In the genomic region with DNA sequence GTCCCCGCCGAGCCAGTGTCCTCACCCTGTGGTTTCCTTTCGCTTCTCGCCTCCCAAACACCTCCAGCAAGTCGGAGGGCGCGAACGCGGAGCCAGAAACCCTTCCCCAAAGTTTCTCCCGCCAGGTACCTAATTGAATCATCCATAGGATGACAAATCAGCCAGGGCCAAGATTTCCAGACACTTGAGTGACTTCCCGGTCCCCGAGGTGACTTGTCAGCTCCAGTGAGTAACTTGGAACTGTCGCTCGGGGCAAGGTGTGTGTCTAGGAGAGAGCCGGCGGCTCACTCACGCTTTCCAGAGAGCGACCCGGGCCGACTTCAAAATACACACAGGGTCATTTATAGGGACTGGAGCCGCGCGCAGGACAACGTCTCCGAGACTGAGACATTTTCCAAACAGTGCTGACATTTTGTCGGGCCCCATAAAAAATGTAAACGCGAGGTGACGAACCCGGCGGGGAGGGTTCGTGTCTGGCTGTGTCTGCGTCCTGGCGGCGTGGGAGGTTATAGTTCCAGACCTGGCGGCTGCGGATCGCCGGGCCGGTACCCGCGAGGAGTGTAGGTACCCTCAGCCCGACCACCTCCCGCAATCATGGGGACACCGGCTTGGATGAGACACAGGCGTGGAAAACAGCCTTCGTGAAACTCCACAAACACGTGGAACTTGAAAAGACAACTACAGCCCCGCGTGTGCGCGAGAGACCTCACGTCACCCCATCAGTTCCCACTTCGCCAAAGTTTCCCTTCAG, we compare ENCODE assay signal across 8 cellular contexts. TPM values are rescaled to one million over a fixed set of nuclear protein-coding genes. Genes with fewer than 3 reads are reported as not detected.
DNase-seq lines count a peak whose midpoint lies in the region; ATAC-seq and TF ChIP-seq lines count a peak whose summit lies in the region.

No MANE protein-coding gene starts in this region.

- peaks cover 10% of the 10 kb centered on the region for H3K4me1 Mint-ChIP-seq in endodermal cell

- intact Hi-C loops in mucosa of descending colon (cut with DNase I, micrococcal nuclease): no loop called here

- TF ChIP-seq CTCF in endodermal cell (conservative IDR thresholded peaks at IDR 0.05) (peak; percentile 46), mucosa of descending colon (IDR thresholded peaks at IDR 0.05) (no peak)

- H3K4me3 Mint-ChIP-seq in endodermal cell: peak overlapping the region; percentile 85

- H3K9me3 ChIP-seq in endodermal cell (ENCODE audit: control insufficient read depth, low read length) (no peaks in the 10 kb centered on the region), mucosa of descending colon (no peaks in the 10 kb centered on the region), stomach smooth muscle (ENCODE audit: control insufficient read depth in 2 of 2, low read length in 2 of 2) (no peaks in the 10 kb centered on the region)

- peak overlapping the region; percentile 63 for H3K27ac Mint-ChIP-seq in endodermal cell

- no peaks in the 10 kb centered on the region for H3K36me3 Mint-ChIP-seq in endodermal cell (ENCODE audit: low read depth)

- H3K27ac ChIP-seq in endodermal cell (ENCODE audit: low read depth, low read length): no peak overlapping the region
- H3K27ac ChIP-seq in stomach smooth muscle (ENCODE audit: low read length): peak overlapping the region; percentile 87

- H3K27me3 Mint-ChIP-seq in endodermal cell (ENCODE audit: insufficient read depth): peaks cover 69% of the 10 kb centered on the region

- H3K4me1 ChIP-seq in endodermal cell (ENCODE audit: control insufficient read depth, insufficient read depth, low read length) (peaks cover 3% of the 10 kb centered on the region), mucosa of descending colon (ENCODE audit: low read depth) (no peaks in the 10 kb centered on the region), stomach smooth muscle (ENCODE audit: control insufficient read depth, insufficient read depth, low read length) (peaks cover 18% of the 10 kb centered on the region)

- H3K9ac ChIP-seq in endodermal cell (ENCODE audit: extremely low read depth, low read length, poor library complexity, severe bottlenecking): peak overlapping the region; percentile 24
- peak overlapping the region; percentile 78 to 85 for H3K9ac ChIP-seq in stomach smooth muscle (ENCODE audit: low read length in 2 of 2)

- WGBS in endodermal cell (ENCODE audit: insufficient coverage in 1 of 2, insufficient read length in 1 of 2), 2 experiments: 4% methylated on average over 47 to 54 of the region's 54 CpGs

- no peaks in the 10 kb centered on the region for H3K9me3 Mint-ChIP-seq in endodermal cell

- H3K36me3 ChIP-seq in endodermal cell (ENCODE audit: control insufficient read depth, insufficient read depth, low read length): no peaks in the 10 kb centered on the region
- no peaks in the 10 kb centered on the region for H3K36me3 ChIP-seq in mucosa of descending colon (ENCODE audit: low read depth)
- H3K36me3 ChIP-seq in stomach smooth muscle (ENCODE audit: control insufficient read depth in 2 of 2, insufficient read depth in 2 of 2, low read length in 2 of 2): no peaks in the 10 kb centered on the region

- peaks cover 55% of the 10 kb centered on the region for H3K27me3 ChIP-seq in endodermal cell (ENCODE audit: control insufficient read depth, insufficient read depth, low read length, poor library complexity, severe bottlenecking)
- no peaks in the 10 kb centered on the region for H3K27me3 ChIP-seq in stomach smooth muscle (ENCODE audit: control insufficient read depth in 1 of 2, insufficient read depth in 2 of 2, low read length in 2 of 2)

- peak; percentile 60 for DNase-seq in NCI-H748 (lab: John Stamatoyannopoulos, UW; ENCODE audit: unreplicated experiment)
- no peak for DNase-seq in NCI-H748 treated with DMSO at 0.1 percent for 48 hours (lab: John Stamatoyannopoulos, UW)
- DNase-seq in HK-2 (ENCODE audit: unreplicated experiment): peak; percentile 47
- peak; percentile 48 to 52 for DNase-seq in activated CD4-positive, alpha-beta T cell treated with anti-CD3 and anti-CD28 coated beads, Interleukin-2, amount 50 U/mL, for 4 hours
- peak; percentile 83 for DNase-seq in endodermal cell
- peak in 2 of 3 donors; percentile 65 to 67 for DNase-seq in mucosa of descending colon
- no peak for DNase-seq in NK-92 (lab: John Stamatoyannopoulos, UW; ENCODE audit: unreplicated experiment)

- ATAC-seq in mucosa of descending colon: peak; percentile 51

- H3K4me3 ChIP-seq in endodermal cell (ENCODE audit: low read length): peak overlapping the region; percentile 81
- H3K4me3 ChIP-seq in mucosa of descending colon: peak overlapping the region; percentile 46
- H3K4me3 ChIP-seq in stomach smooth muscle (ENCODE audit: low read length in 2 of 2): peak overlapping the region; percentile 78 to 96

RNA-seq across cellular contexts. Expression of a gene that starts 1.4 kb away (rescaled TPM):
- total RNA-seq in endodermal cell (1 to 10 TPM; 1.5 to 1.9 TPM), mucosa of descending colon (10 to 100 TPM; 14.3 to 25.7 (median 15.8) TPM)
- 7.0 TPM for polyA plus RNA-seq in endodermal cell (2013, experiment 1 of 2)
- 6.8 TPM for polyA plus RNA-seq in endodermal cell (2013, experiment 2 of 2)

Comparison
In these comparisons a context has a peak if more than half of its experiments do, and no peak if none do; other contexts are left out.
1. DNase-seq: peak in NCI-H748 (single experiment), HK-2 (single experiment), activated CD4-positive, alpha-beta T cell treated with anti-CD3 and anti-CD28 coated beads, Interleukin-2, amount 50 U/mL, for 4 hours (2 of 2), endodermal cell (single experiment) and mucosa of descending colon (2 of 3); none in NCI-H748 treated with DMSO at 0.1 percent for 48 hours (single experiment) and NK-92 (single experiment).
2. RNA of a gene that starts 1.4 kb away (total RNA-seq): 14.3 to 25.7 TPM in mucosa of descending colon; 1.5 to 1.9 TPM in endodermal cell; every median in the first group is over 4 times any median in the second.
3. Peak in every context shown above with its lines, with median percentiles within 50 percentile points of each other: H3K4me3 ChIP-seq.